ENCODE assay signal across 20 cellular contexts in genomic region chrX:4238916-4239315, GRCh38.
DNase-seq lines count a peak whose midpoint lies in the region; TF ChIP-seq lines count a peak whose summit lies in the region.
"Had no signal": no experiment of that assay in that cellular context is flagged by ENCODE, and none has a peak within 500 bp of the region (broad histone marks: within the 10 kb centered on the region; RNA-seq: fewer than 3 reads in every experiment).

No MANE protein-coding gene starts in this region.

- DNase-seq in Karpas-422 = no peak
- no peak for DNase-seq in SJCRH30
- DNase-seq in right atrium auricular region (ENCODE audit: low spot score) = no peak
- no peak for DNase-seq in activated T-cell treated with anti-CD3 and anti-CD28 coated beads, Interleukin-2, amount 50 U/mL, for 1 hour
- DNase-seq: 8988T; ACHN; BE2C; CD4-positive, alpha-beta T cell; CD8-positive, alpha-beta T cell; COR-L47; DMS 273 treated with DMSO at 0.1 percent for 48 hours; DMS153; DMS53; DMS79; DND-41; GF-D8 had no signal

- H2AFZ ChIP-seq in Karpas-422 (ENCODE audit: low read length) = no peak overlapping the region

- H3K4me3 ChIP-seq in BLaER1 treated with 17β-estradiol and CSF1 and Interleukin-3, amounts not matched to agents 10 nM and 100 nM = peak overlapping the region in 4 of 10 experiments; percentile 12 to 31 (median 22); a peak in 3 of 20 replicates
- H3K4me3 ChIP-seq in DOHH2 (ENCODE audit: low read length) (peak overlapping the region; percentile 63), Karpas-422 (ENCODE audit: low read length) (no peak overlapping the region), SJCRH30 (no peak overlapping the region), right atrium auricular region (no peak overlapping the region)

- no peaks in the 10 kb centered on the region; a peak in 1 of 22 replicates for H3K36me3 ChIP-seq in BLaER1 treated with 17β-estradiol and CSF1 and Interleukin-3, amounts not matched to agents 10 nM and 100 nM
- H3K36me3 ChIP-seq in DOHH2 (ENCODE audit: control insufficient read depth, low read length) = peaks cover 4% of the 10 kb centered on the region
- H3K36me3 ChIP-seq in Karpas-422 (ENCODE audit: insufficient read depth, low read length) = peaks cover 7% of the 10 kb centered on the region; the same call in 1 of the 2 replicates
- no peaks in the 10 kb centered on the region for H3K36me3 ChIP-seq in SJCRH30
- H3K36me3 ChIP-seq in right atrium auricular region = no peaks in the 10 kb centered on the region
- H3K36me3 ChIP-seq: BE2C, BLaER1 had no signal

- H3F3A ChIP-seq in DOHH2 (ENCODE audit: control insufficient read depth, insufficient read depth) = peaks cover 33% of the 10 kb centered on the region

- H3K4me1 ChIP-seq in BLaER1 treated with 17β-estradiol and CSF1 and Interleukin-3, amounts not matched to agents 10 nM and 100 nM = peaks cover 6 to 20% (median 8%) of the 10 kb centered on the region in 10 experiments; a peak in 19 of 20 replicates
- peaks cover 32% of the 10 kb centered on the region for H3K4me1 ChIP-seq in DOHH2 (ENCODE audit: control insufficient read depth, low read length)
- peaks cover 27% of the 10 kb centered on the region for H3K4me1 ChIP-seq in Karpas-422 (ENCODE audit: low read length)
- no peaks in the 10 kb centered on the region for H3K4me1 ChIP-seq in SJCRH30
- H3K4me1 ChIP-seq in right atrium auricular region = no peaks in the 10 kb centered on the region
- H3K4me1 ChIP-seq: BE2C had no signal

- H4K20me1 ChIP-seq in BLaER1 treated with 17β-estradiol and CSF1 and Interleukin-3, amounts not matched to agents 10 nM and 100 nM = no peaks in the 10 kb centered on the region
- H4K20me1 ChIP-seq in DOHH2 (ENCODE audit: control insufficient read depth, insufficient read depth, low read depth, low read length) (no peaks in the 10 kb centered on the region), Karpas-422 (ENCODE audit: insufficient read depth, low read depth, low read length) (no peaks in the 10 kb centered on the region)
- H4K20me1 ChIP-seq: BLaER1 had no signal

- no peaks in the 10 kb centered on the region for H3K79me2 ChIP-seq in DOHH2 (ENCODE audit: control insufficient read depth, low read length)
- no peaks in the 10 kb centered on the region for H3K79me2 ChIP-seq in Karpas-422 (ENCODE audit: low read length)

- TF ChIP-seq CTCF in DOHH2 (IDR thresholded peaks at IDR 0.05; ENCODE audit: low read depth, low read length, poor library complexity, severe bottlenecking) (no peak), right atrium auricular region (IDR thresholded peaks at IDR 0.05) (no peak)

- peak overlapping the region in 8 of 11 experiments; percentile 56 to 86 (median 78); a peak in 12 of 22 replicates for H3K27ac ChIP-seq in BLaER1 treated with 17β-estradiol and CSF1 and Interleukin-3, amounts not matched to agents 10 nM and 100 nM
- H3K27ac ChIP-seq in DOHH2 (ENCODE audit: low read depth, low read length) (peak overlapping the region; percentile 96), Karpas-422 (ENCODE audit: low read length) (peak overlapping the region; percentile 94), SJCRH30 (no peak overlapping the region), right atrium auricular region (no peak overlapping the region)
- H3K27ac ChIP-seq: C4-2B had no signal

- H3K9me2 ChIP-seq in DOHH2 (replicated peaks; ENCODE audit: control insufficient read depth, low read length) (no peaks in the 10 kb centered on the region), Karpas-422 (replicated peaks; ENCODE audit: insufficient read depth, low read length) (no peaks in the 10 kb centered on the region)

- H3K27me3 ChIP-seq in BLaER1 treated with 17β-estradiol and CSF1 and Interleukin-3, amounts not matched to agents 10 nM and 100 nM = no peaks in the 10 kb centered on the region
- H3K27me3 ChIP-seq in DOHH2 (ENCODE audit: control insufficient read depth, low read length) = no peaks in the 10 kb centered on the region
- no peaks in the 10 kb centered on the region for H3K27me3 ChIP-seq in Karpas-422 (ENCODE audit: low read length)
- no peaks in the 10 kb centered on the region for H3K27me3 ChIP-seq in SJCRH30
- no peaks in the 10 kb centered on the region for H3K27me3 ChIP-seq in right atrium auricular region
- H3K27me3 ChIP-seq: BE2C, BLaER1 had no signal

- peaks cover 40 to 72% (median 44%) of the 10 kb centered on the region in 11 experiments for H3K9me3 ChIP-seq in BLaER1 treated with 17β-estradiol and CSF1 and Interleukin-3, amounts not matched to agents 10 nM and 100 nM (replicated peaks in 1 of 11)
- peaks cover 36% of the 10 kb centered on the region for H3K9me3 ChIP-seq in DOHH2 (ENCODE audit: control insufficient read depth, insufficient read depth, low read length)
- H3K9me3 ChIP-seq in Karpas-422 (ENCODE audit: low read length) = peaks cover 23% of the 10 kb centered on the region
- no peaks in the 10 kb centered on the region for H3K9me3 ChIP-seq in SJCRH30 (replicated peaks)
- H3K9me3 ChIP-seq in right atrium auricular region = peaks cover 0 to 12% of the 10 kb centered on the region in 2 donors
- H3K9me3 ChIP-seq: BE2C had no signal

- no peak overlapping the region for H3K4me2 ChIP-seq in BLaER1 treated with 17β-estradiol and CSF1 and Interleukin-3, amounts not matched to agents 10 nM and 100 nM
- H3K4me2 ChIP-seq in DOHH2 (ENCODE audit: low read length) (no peak overlapping the region), Karpas-422 (ENCODE audit: low read depth, low read length, poor library complexity, severe bottlenecking) (no peak overlapping the region)

- H3K9ac ChIP-seq in BLaER1 treated with 17β-estradiol and CSF1 and Interleukin-3, amounts not matched to agents 10 nM and 100 nM = no peak overlapping the region
- no peak overlapping the region for H3K9ac ChIP-seq in Karpas-422 (ENCODE audit: low read length)
- H3K9ac ChIP-seq: BLaER1 had no signal

Comparison
In these comparisons a context has a peak if more than half of its experiments do, and no peak if none do; other contexts are left out.
1. H3K27ac ChIP-seq: peak in BLaER1 treated with 17β-estradiol and CSF1 and Interleukin-3, amounts not matched to agents 10 nM and 100 nM (8 of 11), DOHH2 (single experiment) and Karpas-422 (single experiment); none in SJCRH30 (single experiment) and right atrium auricular region (0 of 2).